24 cellular contexts compared by ENCODE assay signal in genomic region chr11:83147895-83148294, GRCh38.
"Had no signal": no experiment of that assay in that cellular context is flagged by ENCODE, and none has a peak within 500 bp of the region (broad histone marks: within the 10 kb centered on the region; RNA-seq: fewer than 3 reads in every experiment).

No MANE protein-coding gene starts in this region.

- FAIRE-seq: TTC549 had no signal

- H3K4me1 ChIP-seq: left lung, sigmoid colon had no signal

- H3K27ac Mint-ChIP-seq: activated naive CD4-positive, alpha-beta T cell treated with anti-CD3 and anti-CD28 coated beads, Interleukin-2, amount 50 U/mL, for 24 hours; brain; immature natural killer cell; stimulated activated naive B cell treated with anti-CD40 and anti-IgM and Interleukin-4, amounts not matched to agents 10 μg/mL and 1 μg/mL and 100 μg/mL, for 72 hours had no signal

- H3K9me3 ChIP-seq: left lung, sigmoid colon, transverse colon had no signal

- H3K36me3 Mint-ChIP-seq: activated naive CD4-positive, alpha-beta T cell treated with anti-CD3 and anti-CD28 coated beads, Interleukin-2, amount 50 U/mL, for 24 hours; brain; immature natural killer cell; naive thymus-derived CD4-positive, alpha-beta T cell; stimulated activated naive B cell treated with anti-CD40 and anti-IgM and Interleukin-4, amounts not matched to agents 10 μg/mL and 1 μg/mL and 100 μg/mL, for 72 hours had no signal

- H3K4me3 Mint-ChIP-seq: activated naive CD4-positive, alpha-beta T cell treated with anti-CD3 and anti-CD28 coated beads, Interleukin-2, amount 50 U/mL, for 24 hours; brain; immature natural killer cell; naive thymus-derived CD4-positive, alpha-beta T cell; neural crest cell; stimulated activated naive B cell treated with anti-CD40 and anti-IgM and Interleukin-4, amounts not matched to agents 10 μg/mL and 1 μg/mL and 100 μg/mL, for 72 hours had no signal

- H3K27me3 Mint-ChIP-seq: stimulated activated naive B cell treated with anti-CD40 and anti-IgM and Interleukin-4, amounts not matched to agents 10 μg/mL and 1 μg/mL and 100 μg/mL, for 72 hours had no signal

- H3K4me3 ChIP-seq: hepatocyte, left lung, lung, sigmoid colon, smooth muscle cell, transverse colon had no signal

- DNase-seq: activated CD4-positive, alpha-beta T cell treated with anti-CD3 and anti-CD28 coated beads for 1 hour; activated gamma-delta T cell treated with Interleukin-2 at 50 U/mL for 16 hours; activated T-cell treated with anti-CD3 and anti-CD28 coated beads, Interleukin-2, amount 50 U/mL, for 1 hour; anterior cingulate cortex; foreskin fibroblast; immature natural killer cell; left lung; naive thymus-derived CD4-positive, alpha-beta T cell; occipital lobe; retina; sigmoid colon; stimulated activated CD4-positive, alpha-beta T cell treated with anti-CD3 and anti-CD28 coated beads, Interleukin-15, amount 100 ng/mL, for 24 hours; stimulated activated CD4-positive, alpha-beta T cell treated with anti-CD3 and anti-CD28 coated beads, Interleukin-2, amount 100 ng/mL, for 48 hours; stimulated activated CD8-positive, alpha-beta memory T cell treated with anti-CD3 and anti-CD28 coated beads, Interleukin-4, amount 100 ng/mL, for 48 hours; stimulated activated naive B cell treated with anti-CD40 and anti-IgM and Interleukin-4, amounts not matched to agents 10 μg/mL and 1 μg/mL and 100 μg/mL, for 72 hours; transverse colon had no signal

- H3K9me3 Mint-ChIP-seq: activated naive CD4-positive, alpha-beta T cell treated with anti-CD3 and anti-CD28 coated beads, Interleukin-2, amount 50 U/mL, for 24 hours; brain; immature natural killer cell; naive thymus-derived CD4-positive, alpha-beta T cell; neural crest cell; stimulated activated naive B cell treated with anti-CD40 and anti-IgM and Interleukin-4, amounts not matched to agents 10 μg/mL and 1 μg/mL and 100 μg/mL, for 72 hours had no signal

- H3K4me2 ChIP-seq: hepatocyte, smooth muscle cell had no signal

- H3K79me2 ChIP-seq: hepatocyte had no signal

- H3K4me1 Mint-ChIP-seq: activated naive CD4-positive, alpha-beta T cell treated with anti-CD3 and anti-CD28 coated beads, Interleukin-2, amount 50 U/mL, for 24 hours; brain; immature natural killer cell; neural crest cell had no signal

- ATAC-seq: left lung; naive thymus-derived CD4-positive, alpha-beta T cell; stimulated activated naive B cell treated with anti-CD40 and anti-IgM and Interleukin-4, amounts not matched to agents 10 μg/mL and 1 μg/mL and 100 μg/mL, for 72 hours had no signal

- H3K36me3 ChIP-seq: left lung, sigmoid colon, transverse colon had no signal

- H2AFZ ChIP-seq: hepatocyte had no signal

- H3K27me3 ChIP-seq: hepatocyte, left lung, sigmoid colon, transverse colon had no signal

- H3K27ac ChIP-seq: epithelial cell of prostate, hepatocyte, left lung, sigmoid colon, transverse colon had no signal
